24 cellular contexts compared by ENCODE assay signal in genomic region chr4:138487217-138487616, GRCh38.
"Had no signal": no experiment of that assay in that cellular context is flagged by ENCODE, and none has a peak within 500 bp of the region (broad histone marks: within the 10 kb centered on the region; RNA-seq: fewer than 3 reads in every experiment).

No MANE protein-coding gene starts in this region.

- H3K4me3 ChIP-seq: ascending aorta, breast epithelium, cardiac muscle cell, coronary artery had no signal

- H3K27me3 ChIP-seq: ascending aorta, breast epithelium, cardiac muscle cell, dorsolateral prefrontal cortex had no signal

- H3K4me1 ChIP-seq: ascending aorta, breast epithelium had no signal

- DNase-seq: activated CD4-positive, alpha-beta memory T cell treated with anti-CD3 and anti-CD28 coated beads, Interleukin-2, amount 10 ng/mL, durations not matched to agents 7 days and 5 days; activated CD4-positive, alpha-beta T cell treated with anti-CD3 and anti-CD28 coated beads for 36 hours; activated CD4-positive, alpha-beta T cell treated with anti-CD3 and anti-CD28 coated beads, Interleukin-2, amount 10 ng/mL, durations not matched to agents 24 days and 14 days; activated CD4-positive, alpha-beta T cell treated with anti-CD3 and anti-CD28 coated beads, Interleukin-2, amount 50 U/mL, for 4 hours; activated CD4-positive, CD25-positive, alpha-beta regulatory T cell; activated CD4-positive, CD25-positive, alpha-beta regulatory T cell treated with anti-CD3 and anti-CD28 coated beads, Interleukin-2, amount 50 U/mL, for 72 hours; activated CD8-positive, alpha-beta memory T cell treated with anti-CD3 and anti-CD28 coated beads, Interleukin-2, amount 50 U/mL, for 48 hours; activated gamma-delta T cell; activated naive CD4-positive, alpha-beta T cell; activated naive CD4-positive, alpha-beta T cell treated with anti-CD3 and anti-CD28 coated beads, Interleukin-2, amount 10 ng/mL, durations not matched to agents 7 days and 5 days; activated naive CD8-positive, alpha-beta T cell treated with anti-CD3 and anti-CD28 coated beads, Interleukin-2, amount 10 ng/mL, durations not matched to agents 7 days and 5 days; activated T-cell treated with anti-CD3 and anti-CD28 coated beads for 4 hours; activated T-cell treated with anti-CD3 and anti-CD28 coated beads, Interleukin-2, amount 50 U/mL, for 24 hours; activated T-cell treated with anti-CD3 and anti-CD28 coated beads, Interleukin-2, amount 50 U/mL, for 72 hours; dorsolateral prefrontal cortex; effector memory CD4-positive, alpha-beta T cell; endodermal cell; foreskin fibroblast; head of caudate nucleus; T-helper 2 cell had no signal

- H3K27ac ChIP-seq: ascending aorta, breast epithelium, cardiac muscle cell, coronary artery, dorsolateral prefrontal cortex had no signal

- H3K36me3 ChIP-seq: ascending aorta, breast epithelium, cardiac muscle cell had no signal

- H3K9me3 ChIP-seq: breast epithelium had no signal
